11 cellular contexts compared by ENCODE assay signal in the genomic region with DNA sequence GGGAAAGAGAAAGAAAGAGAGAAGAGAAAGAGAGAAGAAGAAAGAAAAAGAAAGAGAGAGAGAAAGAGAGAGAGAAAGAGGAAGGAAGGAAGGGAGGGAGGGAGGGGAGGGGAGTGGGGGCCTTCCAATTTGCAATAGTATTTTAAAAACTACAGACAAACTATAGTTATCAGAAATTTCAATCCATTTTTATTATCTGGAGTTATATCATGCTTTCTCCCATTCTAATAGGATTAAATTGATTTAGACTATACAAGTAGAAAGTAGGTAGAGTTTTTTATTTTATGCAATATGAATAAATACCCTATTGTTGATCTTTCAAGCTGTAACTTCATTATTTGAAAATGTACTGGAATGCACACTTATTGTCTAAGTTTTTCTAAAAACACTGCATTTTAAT.
"Had no signal": no experiment of that assay in that cellular context is flagged by ENCODE, and none has a peak within 500 bp of the region (broad histone marks: within the 10 kb centered on the region; RNA-seq: fewer than 3 reads in every experiment).

No MANE protein-coding gene starts in this region.

- H3K9me3 ChIP-seq: HAP-1 had no signal

- H3K4me1 ChIP-seq: HAP-1 had no signal

- ATAC-seq: GM23338, HCT116 had no signal

- H3K36me3 ChIP-seq: HAP-1 had no signal

- DNase-seq: GM23248, GOT3, H7, H9, HCEC 1CT, HFFc6 had no signal

- H2AFZ ChIP-seq: GM23248, GM23338 had no signal

- H3K27ac ChIP-seq: GM23248 had no signal

- H3K9ac ChIP-seq: GM23248 had no signal

- FAIRE-seq: H1, H54 had no signal

- H3K4me1 Mint-ChIP-seq: GM23338, H9 had no signal

- H3K4me3 Mint-ChIP-seq: GM23338, H9, HFFc6 had no signal

- H3K9me3 Mint-ChIP-seq: GM23338, HFFc6 had no signal

- H3K4me2 ChIP-seq: GM23338 had no signal

- H3K27ac Mint-ChIP-seq: GM23338, H9, HFFc6 had no signal

- H3K4me3 ChIP-seq: GM23248, GM23338, HAP-1 had no signal
